9 cellular contexts compared by ENCODE assay signal in the genomic region with DNA sequence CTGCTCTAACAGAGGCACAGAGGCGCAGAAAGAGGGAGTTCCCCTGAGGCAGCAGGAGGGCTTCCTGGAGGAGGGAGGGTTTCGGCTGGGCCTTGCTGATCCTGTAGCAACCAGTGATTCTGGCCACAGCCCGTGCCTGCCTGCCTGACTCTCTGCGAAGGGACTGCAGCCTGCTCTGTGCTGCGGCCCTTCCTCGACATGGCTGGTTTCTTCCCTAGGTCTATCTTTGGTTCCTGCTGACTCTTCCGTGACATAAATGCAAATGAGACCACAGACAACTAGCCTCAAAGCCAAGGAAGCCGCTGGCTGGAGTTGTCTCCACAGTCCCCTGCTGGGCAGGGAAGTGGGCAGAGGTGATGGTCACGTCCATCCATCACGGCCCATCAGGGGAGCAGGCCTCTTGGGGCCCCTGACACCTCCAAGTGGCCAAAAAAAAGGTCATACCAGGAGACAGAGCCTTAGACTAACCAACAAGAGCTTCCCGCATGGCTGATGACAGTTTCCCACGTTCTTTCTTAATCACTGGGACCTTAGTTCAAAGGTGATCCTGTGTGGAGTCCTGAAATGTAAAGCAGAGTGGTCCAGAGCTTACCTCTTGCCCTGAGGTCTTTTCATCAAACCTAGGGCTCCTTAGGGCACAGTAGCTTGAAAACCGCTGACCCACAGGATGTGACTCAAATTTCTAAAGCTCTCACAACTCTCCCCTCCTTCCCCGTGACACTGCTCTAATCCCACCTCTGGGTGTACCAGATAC. TPM values are rescaled to one million over a fixed set of nuclear protein-coding genes. Genes with fewer than 3 reads are reported as not detected.
DNase-seq lines count a peak whose midpoint lies in the region; ATAC-seq, FAIRE-seq and TF ChIP-seq lines count a peak whose summit lies in the region.
"Had no signal": no experiment of that assay in that cellular context is flagged by ENCODE, and none has a peak within 500 bp of the region (broad histone marks: within the 10 kb centered on the region; RNA-seq: fewer than 3 reads in every experiment).

No MANE protein-coding gene starts in this region.

- 68 to 71% methylated on average over 10 to 14 of the region's 14 CpGs for WGBS in endodermal cell (ENCODE audit: insufficient coverage in 1 of 2, insufficient read length in 1 of 2), 2 experiments

- peak; percentile 11 for DNase-seq in activated T-cell treated with anti-CD3 and anti-CD28 coated beads, Interleukin-2, amount 50 U/mL, for 1 hour
- DNase-seq in activated T-cell treated with anti-CD3 and anti-CD28 coated beads for 4 hours = no peak
- DNase-seq in RCC 7860 (ENCODE audit: low spot score) = peak; percentile 96
- DNase-seq in endodermal cell = peak; percentile 78
- peak; percentile 89 for DNase-seq in renal cortical epithelial cell (ENCODE audit: low read depth)
- no peak for DNase-seq in hepatic stellate cell (ENCODE audit: low spot score)
- no peak for DNase-seq in NCI-H510A treated with DMSO at 0.1 percent for 48 hours (lab: John Stamatoyannopoulos, UW)

- peak; percentile 94 for ATAC-seq in HG02938 (IDR thresholded peaks at IDR 0.05; ENCODE audit: unreplicated experiment)

- TF ChIP-seq CTCF in endodermal cell (conservative IDR thresholded peaks at IDR 0.05) = no peak

- peaks cover 3% of the 10 kb centered on the region for H3K4me1 ChIP-seq in endodermal cell (ENCODE audit: control insufficient read depth, insufficient read depth, low read length)

- FAIRE-seq in RCC 7860 (lab: Jason Lieb, UNC) = peak; percentile 89

- no peak overlapping the region for H3K4me3 Mint-ChIP-seq in endodermal cell
- H3K4me3 Mint-ChIP-seq: activated naive CD8-positive, alpha-beta T cell had no signal

- peak overlapping the region; percentile 77 for H3K27ac ChIP-seq in endodermal cell (ENCODE audit: low read depth, low read length)

- no peak overlapping the region for H3K9ac ChIP-seq in endodermal cell (ENCODE audit: extremely low read depth, low read length, poor library complexity, severe bottlenecking)

- no peaks in the 10 kb centered on the region for H3K9me3 Mint-ChIP-seq in endodermal cell

- peaks cover 14% of the 10 kb centered on the region for H3K4me1 Mint-ChIP-seq in endodermal cell

- H3K4me3 ChIP-seq in endodermal cell (ENCODE audit: low read length) = no peak overlapping the region

- H3K27me3 ChIP-seq in endodermal cell (ENCODE audit: control insufficient read depth, insufficient read depth, low read length, poor library complexity, severe bottlenecking) = peaks cover 45% of the 10 kb centered on the region

- no peak overlapping the region for H3K27ac Mint-ChIP-seq in endodermal cell
- H3K27ac Mint-ChIP-seq: activated naive CD8-positive, alpha-beta T cell had no signal

- H3K36me3 Mint-ChIP-seq in endodermal cell (ENCODE audit: low read depth) = no peaks in the 10 kb centered on the region

- peaks cover 54% of the 10 kb centered on the region for H3K27me3 Mint-ChIP-seq in endodermal cell (ENCODE audit: insufficient read depth)
- H3K27me3 Mint-ChIP-seq: activated naive CD8-positive, alpha-beta T cell had no signal

- H3K9me3 ChIP-seq in endodermal cell (ENCODE audit: control insufficient read depth, low read length) = peaks cover 7% of the 10 kb centered on the region

- H3K36me3 ChIP-seq in endodermal cell (ENCODE audit: control insufficient read depth, insufficient read depth, low read length) = no peaks in the 10 kb centered on the region

RNA-seq across cellular contexts. Expression of a gene that starts 55.3 kb away (rescaled TPM):
- total RNA-seq in endodermal cell = 10 to 100 TPM; 23.0 to 26.2 TPM
- 19.6 TPM for polyA plus RNA-seq in endodermal cell (2013, experiment 1 of 2)
- 16.8 TPM for polyA plus RNA-seq in endodermal cell (2013, experiment 2 of 2)
- total RNA-seq in renal cortical epithelial cell = 22.9 and 33.9 TPM in 2 replicates

Comparison
In these comparisons a context has a peak if more than half of its experiments do, and no peak if none do; other contexts are left out.
1. DNase-seq: peak in activated T-cell treated with anti-CD3 and anti-CD28 coated beads, Interleukin-2, amount 50 U/mL, for 1 hour (single experiment), RCC 7860 (single experiment), endodermal cell (single experiment) and renal cortical epithelial cell (single experiment); none in activated T-cell treated with anti-CD3 and anti-CD28 coated beads for 4 hours (single experiment), hepatic stellate cell (single experiment) and NCI-H510A treated with DMSO at 0.1 percent for 48 hours (single experiment).